In genomic region chr4:153465583-153465921, GRCh38 we compare ENCODE assay signal across 1 cellular context.
TF ChIP-seq lines count a peak whose summit lies in the region.

No MANE protein-coding gene starts in this region.

TF ChIP-seq in K562, 482 proteins besides CTCF, POLR2A, EP300 and RAD21 (continued from another document and continues in another):
- TF ChIP-seq TEAD4 (IDR thresholded peaks at IDR 0.05; ENCODE audit: low read length): no peak
- peak; percentile 16; the same call in 1 of the 2 replicates for TF ChIP-seq TEAD4 (CRISPR knock-in tag; IDR thresholded peaks at IDR 0.05; ENCODE audit: borderline replicate concordance)
- TF ChIP-seq ZNF232 (CRISPR knock-in tag; IDR thresholded peaks at IDR 0.05): no peak
- 0 out of 2 replicates have a peak, but pooled peaks have one; percentile 49 for TF ChIP-seq NBN (IDR thresholded peaks at IDR 0.05; ENCODE audit: low read depth)
- no peak for TF ChIP-seq CC2D1A (IDR thresholded peaks at IDR 0.05)
- TF ChIP-seq ZNF431 (CRISPR knock-in tag; IDR thresholded peaks at IDR 0.05): peak; percentile 35; the same call in 1 of the 2 replicates
- TF ChIP-seq NFE2 (IDR thresholded peaks at IDR 0.05; ENCODE audit: low read depth): no peak
- TF ChIP-seq, protein P1, sequence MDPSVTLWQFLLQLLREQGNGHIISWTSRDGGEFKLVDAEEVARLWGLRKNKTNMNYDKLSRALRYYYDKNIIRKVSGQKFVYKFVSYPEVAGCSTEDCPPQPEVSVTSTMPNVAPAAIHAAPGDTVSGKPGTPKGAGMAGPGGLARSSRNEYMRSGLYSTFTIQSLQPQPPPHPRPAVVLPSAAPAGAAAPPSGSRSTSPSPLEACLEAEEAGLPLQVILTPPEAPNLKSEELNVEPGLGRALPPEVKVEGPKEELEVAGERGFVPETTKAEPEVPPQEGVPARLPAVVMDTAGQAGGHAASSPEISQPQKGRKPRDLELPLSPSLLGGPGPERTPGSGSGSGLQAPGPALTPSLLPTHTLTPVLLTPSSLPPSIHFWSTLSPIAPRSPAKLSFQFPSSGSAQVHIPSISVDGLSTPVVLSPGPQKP (CRISPR knock-in tag; IDR thresholded peaks at IDR 0.05): no peak
- TF ChIP-seq CBFA2T3 (IDR thresholded peaks at IDR 0.05): no peak
- no peak for TF ChIP-seq KDM4B (IDR thresholded peaks at IDR 0.05; ENCODE audit: borderline replicate concordance in 2 of 2, low read depth in 1 of 2)
- no peak for TF ChIP-seq SAFB (IDR thresholded peaks at IDR 0.05; ENCODE audit: borderline replicate concordance, low read depth, low read length)
- TF ChIP-seq ARID1B (IDR thresholded peaks at IDR 0.05): no peak
- TF ChIP-seq RB1 (IDR thresholded peaks at IDR 0.05; ENCODE audit: low read depth): no peak
- TF ChIP-seq C11orf30 (IDR thresholded peaks at IDR 0.05; ENCODE audit: low read depth): no peak
- no peak for TF ChIP-seq MYC (IDR thresholded peaks at IDR 0.05; ENCODE audit: low read depth, low read length)
- peak; percentile 60; the same call in 1 of the 2 replicates for TF ChIP-seq MYC (CRISPR knock-in tag; IDR thresholded peaks at IDR 0.05; ENCODE audit: borderline replicate concordance, low read depth)
- TF ChIP-seq CCAR2 (IDR thresholded peaks at IDR 0.05; ENCODE audit: low read depth, low read length): no peak
- no peak for TF ChIP-seq YY1 (IDR thresholded peaks at IDR 0.05; ENCODE audit: borderline replicate concordance in 1 of 3, control insufficient read depth in 1 of 3, extremely low read depth in 1 of 3, insufficient read depth in 3 of 3, insufficient read length in 1 of 3, insufficient replicate concordance in 2 of 3, low read depth in 1 of 3, low read length in 2 of 3)
- TF ChIP-seq ZNF384 (IDR thresholded peaks at IDR 0.05; ENCODE audit: low read depth, low read length): no peak
- TF ChIP-seq ZZZ3 (IDR thresholded peaks at IDR 0.05): no peak
- no peak for TF ChIP-seq MECOM (CRISPR knock-in tag; IDR thresholded peaks at IDR 0.05)
- TF ChIP-seq ZNF589 (CRISPR knock-in tag; IDR thresholded peaks at IDR 0.05; ENCODE audit: low read depth): no peak
- 0 out of 2 replicates have a peak, but pooled peaks have one; percentile 9 for TF ChIP-seq ZNF583 (CRISPR knock-in tag; IDR thresholded peaks at IDR 0.05)
- 0 out of 2 replicates have a peak, but pooled peaks have one; percentile 41 for TF ChIP-seq SRSF3 (IDR thresholded peaks at IDR 0.05; ENCODE audit: insufficient read depth, low read length)
- no peak for TF ChIP-seq ID3 (CRISPR knock-in tag; IDR thresholded peaks at IDR 0.05)
- TF ChIP-seq ID3 (tag; IDR thresholded peaks at IDR 0.05): peak; percentile 26; the same call in 1 of the 2 replicates
- TF ChIP-seq, protein P2, sequence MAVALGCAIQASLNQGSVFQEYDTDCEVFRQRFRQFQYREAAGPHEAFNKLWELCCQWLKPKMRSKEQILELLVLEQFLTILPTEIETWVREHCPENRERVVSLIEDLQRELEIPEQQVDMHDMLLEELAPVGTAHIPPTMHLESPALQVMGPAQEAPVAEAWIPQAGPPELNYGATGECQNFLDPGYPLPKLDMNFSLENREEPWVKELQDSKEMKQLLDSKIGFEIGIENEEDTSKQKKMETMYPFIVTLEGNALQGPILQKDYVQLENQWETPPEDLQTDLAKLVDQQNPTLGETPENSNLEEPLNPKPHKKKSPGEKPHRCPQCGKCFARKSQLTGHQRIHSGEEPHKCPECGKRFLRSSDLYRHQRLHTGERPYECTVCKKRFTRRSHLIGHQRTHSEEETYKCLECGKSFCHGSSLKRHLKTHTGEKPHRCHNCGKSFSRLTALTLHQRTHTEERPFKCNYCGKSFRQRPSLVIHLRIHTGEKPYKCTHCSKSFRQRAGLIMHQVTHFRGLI (CRISPR knock-in tag; IDR thresholded peaks at IDR 0.05): no peak
- TF ChIP-seq ZNF165 (CRISPR knock-in tag; IDR thresholded peaks at IDR 0.05; ENCODE audit: borderline replicate concordance): no peak
- no peak; the same call in 1 of the 2 replicates for TF ChIP-seq DPF2 (IDR thresholded peaks at IDR 0.05)
- TF ChIP-seq PHF8 (IDR thresholded peaks at IDR 0.05; ENCODE audit: borderline replicate concordance, low read length): no peak
- TF ChIP-seq TCF3 (CRISPR knock-in tag; IDR thresholded peaks at IDR 0.05): 0 out of 2 replicates have a peak, but pooled peaks have one; percentile 14
- peak; percentile 49; the same call in 1 of the 2 replicates for TF ChIP-seq FOXP1 (CRISPR knock-in tag; IDR thresholded peaks at IDR 0.05)
- no peak for TF ChIP-seq SIN3A (IDR thresholded peaks at IDR 0.05; ENCODE audit: borderline replicate concordance in 2 of 2, control insufficient read depth in 1 of 2, low read depth in 2 of 2, low read length in 2 of 2)
- no peak for TF ChIP-seq ZNF41 (CRISPR knock-in tag; conservative IDR thresholded peaks at IDR 0.05)
- TF ChIP-seq IRF2 (CRISPR knock-in tag; IDR thresholded peaks at IDR 0.05): no peak
- 0 out of 2 replicates have a peak, but pooled peaks have one; percentile 16 for TF ChIP-seq ZBTB40 (IDR thresholded peaks at IDR 0.05)
- TF ChIP-seq ZBTB40 (CRISPR knock-in tag; IDR thresholded peaks at IDR 0.05): no peak
- TF ChIP-seq KDM2B (CRISPR knock-in tag; IDR thresholded peaks at IDR 0.05): no peak
- no peak for TF ChIP-seq ZBTB7A (IDR thresholded peaks at IDR 0.05; ENCODE audit: borderline replicate concordance, control insufficient read depth, low read depth, low read length)
- TF ChIP-seq KDM5B (IDR thresholded peaks at IDR 0.05; ENCODE audit: insufficient replicate concordance, low read depth, low read length): no peak
- TF ChIP-seq HMGXB4 (CRISPR knock-in tag; IDR thresholded peaks at IDR 0.05): no peak
- TF ChIP-seq, protein P3, sequence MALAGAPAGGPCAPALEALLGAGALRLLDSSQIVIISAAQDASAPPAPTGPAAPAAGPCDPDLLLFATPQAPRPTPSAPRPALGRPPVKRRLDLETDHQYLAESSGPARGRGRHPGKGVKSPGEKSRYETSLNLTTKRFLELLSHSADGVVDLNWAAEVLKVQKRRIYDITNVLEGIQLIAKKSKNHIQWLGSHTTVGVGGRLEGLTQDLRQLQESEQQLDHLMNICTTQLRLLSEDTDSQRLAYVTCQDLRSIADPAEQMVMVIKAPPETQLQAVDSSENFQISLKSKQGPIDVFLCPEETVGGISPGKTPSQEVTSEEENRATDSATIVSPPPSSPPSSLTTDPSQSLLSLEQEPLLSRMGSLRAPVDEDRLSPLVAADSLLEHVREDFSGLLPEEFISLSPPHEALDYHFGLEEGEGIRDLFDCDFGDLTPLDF (CRISPR knock-in tag; IDR thresholded peaks at IDR 0.05): 0 out of 2 replicates have a peak, but pooled peaks have one; percentile 11
- TF ChIP-seq, protein P4, sequence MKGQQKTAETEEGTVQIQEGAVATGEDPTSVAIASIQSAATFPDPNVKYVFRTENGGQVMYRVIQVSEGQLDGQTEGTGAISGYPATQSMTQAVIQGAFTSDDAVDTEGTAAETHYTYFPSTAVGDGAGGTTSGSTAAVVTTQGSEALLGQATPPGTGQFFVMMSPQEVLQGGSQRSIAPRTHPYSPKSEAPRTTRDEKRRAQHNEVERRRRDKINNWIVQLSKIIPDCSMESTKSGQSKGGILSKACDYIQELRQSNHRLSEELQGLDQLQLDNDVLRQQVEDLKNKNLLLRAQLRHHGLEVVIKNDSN (CRISPR knock-in tag; IDR thresholded peaks at IDR 0.05): peak; percentile 41; the same call in 1 of the 2 replicates
- no peak for TF ChIP-seq BRF1 (IDR thresholded peaks at IDR 0.05; ENCODE audit: borderline replicate concordance, extremely low read depth, insufficient read length)
- peak; percentile 36; the same call in 1 of the 2 replicates for TF ChIP-seq NFIC (IDR thresholded peaks at IDR 0.05)
- no peak for TF ChIP-seq MXD1 (CRISPR knock-in tag; IDR thresholded peaks at IDR 0.05; ENCODE audit: borderline replicate concordance, poor library complexity, severe bottlenecking)
- TF ChIP-seq POLR3G (IDR thresholded peaks at IDR 0.05; ENCODE audit: extremely low read depth, insufficient read length, insufficient replicate concordance): no peak
- TF ChIP-seq, protein P5, sequence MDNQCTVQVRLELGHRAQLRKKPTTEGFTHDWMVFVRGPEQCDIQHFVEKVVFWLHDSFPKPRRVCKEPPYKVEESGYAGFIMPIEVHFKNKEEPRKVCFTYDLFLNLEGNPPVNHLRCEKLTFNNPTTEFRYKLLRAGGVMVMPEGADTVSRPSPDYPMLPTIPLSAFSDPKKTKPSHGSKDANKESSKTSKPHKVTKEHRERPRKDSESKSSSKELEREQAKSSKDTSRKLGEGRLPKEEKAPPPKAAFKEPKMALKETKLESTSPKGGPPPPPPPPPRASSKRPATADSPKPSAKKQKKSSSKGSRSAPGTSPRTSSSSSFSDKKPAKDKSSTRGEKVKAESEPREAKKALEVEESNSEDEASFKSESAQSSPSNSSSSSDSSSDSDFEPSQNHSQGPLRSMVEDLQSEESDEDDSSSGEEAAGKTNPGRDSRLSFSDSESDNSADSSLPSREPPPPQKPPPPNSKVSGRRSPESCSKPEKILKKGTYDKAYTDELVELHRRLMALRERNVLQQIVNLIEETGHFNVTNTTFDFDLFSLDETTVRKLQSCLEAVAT (IDR thresholded peaks at IDR 0.05): no peak
- no peak for TF ChIP-seq PHB (CRISPR knock-in tag; IDR thresholded peaks at IDR 0.05)
- no peak for TF ChIP-seq CHD1 (IDR thresholded peaks at IDR 0.05; ENCODE audit: low read length)
- no peak for TF ChIP-seq ZKSCAN3 (CRISPR knock-in tag; IDR thresholded peaks at IDR 0.05)
- no peak for TF ChIP-seq HOXB6 (CRISPR knock-in tag; IDR thresholded peaks at IDR 0.05; ENCODE audit: borderline replicate concordance)
- no peak for TF ChIP-seq TAF15 (IDR thresholded peaks at IDR 0.05; ENCODE audit: low read depth, low read length)
